ENCODE assay signal across 2 cellular contexts in the genomic region with DNA sequence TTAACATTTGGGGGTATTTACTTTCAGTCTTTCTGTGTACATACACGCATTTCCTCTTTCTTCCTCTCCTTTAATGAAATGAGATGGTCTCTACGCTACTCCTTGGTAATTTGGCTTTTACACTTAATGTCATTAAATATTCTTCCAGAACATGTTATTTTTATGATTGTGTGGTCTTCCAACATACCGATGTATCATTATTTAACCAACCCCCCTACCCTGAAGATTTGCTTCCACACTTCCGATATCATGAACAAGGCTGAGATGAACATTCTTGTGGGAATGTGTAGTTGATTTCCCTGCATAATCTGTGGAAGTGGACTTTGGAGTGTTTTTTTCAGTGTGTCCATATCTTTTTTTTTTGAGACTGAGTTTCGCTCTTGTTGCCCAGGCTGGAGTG.
TF ChIP-seq lines count a peak whose summit lies in the region.

No MANE protein-coding gene starts in this region.

TF ChIP-seq in GM23338, 12 proteins besides CTCF, POLR2A, EP300 and RAD21 (continues in another document):
- no peak for TF ChIP-seq POLR2AphosphoS5 (IDR thresholded peaks at IDR 0.05; ENCODE audit: low read depth)
- no peak for TF ChIP-seq EZH2 (IDR thresholded peaks at IDR 0.05; ENCODE audit: low read depth, unreplicated experiment)
- TF ChIP-seq EZH2phosphoT487 (IDR thresholded peaks at IDR 0.05; ENCODE audit: unreplicated experiment) = no peak
- TF ChIP-seq, protein P1, sequence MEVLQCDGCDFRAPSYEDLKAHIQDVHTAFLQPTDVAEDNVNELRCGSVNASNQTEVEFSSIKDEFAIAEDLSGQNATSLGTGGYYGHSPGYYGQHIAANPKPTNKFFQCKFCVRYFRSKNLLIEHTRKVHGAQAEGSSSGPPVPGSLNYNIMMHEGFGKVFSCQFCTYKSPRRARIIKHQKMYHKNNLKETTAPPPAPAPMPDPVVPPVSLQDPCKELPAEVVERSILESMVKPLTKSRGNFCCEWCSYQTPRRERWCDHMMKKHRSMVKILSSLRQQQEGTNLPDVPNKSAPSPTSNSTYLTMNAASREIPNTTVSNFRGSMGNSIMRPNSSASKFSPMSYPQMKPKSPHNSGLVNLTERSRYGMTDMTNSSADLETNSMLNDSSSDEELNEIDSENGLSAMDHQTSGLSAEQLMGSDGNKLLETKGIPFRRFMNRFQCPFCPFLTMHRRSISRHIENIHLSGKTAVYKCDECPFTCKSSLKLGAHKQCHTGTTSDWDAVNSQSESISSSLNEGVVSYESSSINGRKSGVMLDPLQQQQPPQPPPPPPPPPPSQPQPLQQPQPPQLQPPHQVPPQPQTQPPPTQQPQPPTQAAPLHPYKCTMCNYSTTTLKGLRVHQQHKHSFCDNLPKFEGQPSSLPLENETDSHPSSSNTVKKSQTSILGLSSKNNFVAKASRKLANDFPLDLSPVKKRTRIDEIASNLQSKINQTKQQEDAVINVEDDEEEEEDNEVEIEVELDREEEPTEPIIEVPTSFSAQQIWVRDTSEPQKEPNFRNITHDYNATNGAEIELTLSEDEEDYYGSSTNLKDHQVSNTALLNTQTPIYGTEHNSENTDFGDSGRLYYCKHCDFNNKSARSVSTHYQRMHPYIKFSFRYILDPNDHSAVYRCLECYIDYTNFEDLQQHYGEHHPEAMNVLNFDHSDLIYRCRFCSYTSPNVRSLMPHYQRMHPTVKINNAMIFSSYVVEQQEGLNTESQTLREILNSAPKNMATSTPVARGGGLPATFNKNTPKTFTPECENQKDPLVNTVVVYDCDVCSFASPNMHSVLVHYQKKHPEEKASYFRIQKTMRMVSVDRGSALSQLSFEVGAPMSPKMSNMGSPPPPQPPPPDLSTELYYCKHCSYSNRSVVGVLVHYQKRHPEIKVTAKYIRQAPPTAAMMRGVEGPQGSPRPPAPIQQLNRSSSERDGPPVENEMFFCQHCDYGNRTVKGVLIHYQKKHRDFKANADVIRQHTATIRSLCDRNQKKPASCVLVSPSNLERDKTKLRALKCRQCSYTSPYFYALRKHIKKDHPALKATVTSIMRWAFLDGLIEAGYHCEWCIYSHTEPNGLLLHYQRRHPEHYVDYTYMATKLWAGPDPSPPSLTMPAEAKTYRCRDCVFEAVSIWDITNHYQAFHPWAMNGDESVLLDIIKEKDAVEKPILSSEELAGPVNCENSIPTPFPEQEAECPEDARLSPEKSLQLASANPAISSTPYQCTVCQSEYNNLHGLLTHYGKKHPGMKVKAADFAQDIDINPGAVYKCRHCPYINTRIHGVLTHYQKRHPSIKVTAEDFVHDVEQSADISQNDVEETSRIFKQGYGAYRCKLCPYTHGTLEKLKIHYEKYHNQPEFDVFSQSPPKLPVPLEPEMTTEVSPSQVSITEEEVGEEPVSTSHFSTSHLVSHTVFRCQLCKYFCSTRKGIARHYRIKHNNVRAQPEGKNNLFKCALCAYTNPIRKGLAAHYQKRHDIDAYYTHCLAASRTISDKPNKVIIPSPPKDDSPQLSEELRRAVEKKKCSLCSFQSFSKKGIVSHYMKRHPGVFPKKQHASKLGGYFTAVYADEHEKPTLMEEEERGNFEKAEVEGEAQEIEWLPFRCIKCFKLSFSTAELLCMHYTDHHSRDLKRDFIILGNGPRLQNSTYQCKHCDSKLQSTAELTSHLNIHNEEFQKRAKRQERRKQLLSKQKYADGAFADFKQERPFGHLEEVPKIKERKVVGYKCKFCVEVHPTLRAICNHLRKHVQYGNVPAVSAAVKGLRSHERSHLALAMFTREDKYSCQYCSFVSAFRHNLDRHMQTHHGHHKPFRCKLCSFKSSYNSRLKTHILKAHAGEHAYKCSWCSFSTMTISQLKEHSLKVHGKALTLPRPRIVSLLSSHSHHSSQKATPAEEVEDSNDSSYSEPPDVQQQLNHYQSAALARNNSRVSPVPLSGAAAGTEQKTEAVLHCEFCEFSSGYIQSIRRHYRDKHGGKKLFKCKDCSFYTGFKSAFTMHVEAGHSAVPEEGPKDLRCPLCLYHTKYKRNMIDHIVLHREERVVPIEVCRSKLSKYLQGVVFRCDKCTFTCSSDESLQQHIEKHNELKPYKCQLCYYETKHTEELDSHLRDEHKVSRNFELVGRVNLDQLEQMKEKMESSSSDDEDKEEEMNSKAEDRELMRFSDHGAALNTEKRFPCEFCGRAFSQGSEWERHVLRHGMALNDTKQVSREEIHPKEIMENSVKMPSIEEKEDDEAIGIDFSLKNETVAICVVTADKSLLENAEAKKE (CRISPR knock-in tag; IDR thresholded peaks at IDR 0.05) = no peak
- TF ChIP-seq ZNF331 (CRISPR knock-in tag; IDR thresholded peaks at IDR 0.05; ENCODE audit: low read depth) = no peak
- no peak for TF ChIP-seq STAT1 (IDR thresholded peaks at IDR 0.05; ENCODE audit: unreplicated experiment)
- TF ChIP-seq CREB1 (CRISPR knock-in tag; IDR thresholded peaks at IDR 0.05; ENCODE audit: low read depth) = no peak
- TF ChIP-seq, protein P2, sequence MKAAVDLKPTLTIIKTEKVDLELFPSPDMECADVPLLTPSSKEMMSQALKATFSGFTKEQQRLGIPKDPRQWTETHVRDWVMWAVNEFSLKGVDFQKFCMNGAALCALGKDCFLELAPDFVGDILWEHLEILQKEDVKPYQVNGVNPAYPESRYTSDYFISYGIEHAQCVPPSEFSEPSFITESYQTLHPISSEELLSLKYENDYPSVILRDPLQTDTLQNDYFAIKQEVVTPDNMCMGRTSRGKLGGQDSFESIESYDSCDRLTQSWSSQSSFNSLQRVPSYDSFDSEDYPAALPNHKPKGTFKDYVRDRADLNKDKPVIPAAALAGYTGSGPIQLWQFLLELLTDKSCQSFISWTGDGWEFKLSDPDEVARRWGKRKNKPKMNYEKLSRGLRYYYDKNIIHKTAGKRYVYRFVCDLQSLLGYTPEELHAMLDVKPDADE (IDR thresholded peaks at IDR 0.05) = no peak
- no peak for TF ChIP-seq JUNB (IDR thresholded peaks at IDR 0.05; ENCODE audit: unreplicated experiment)
- TF ChIP-seq, protein P3, sequence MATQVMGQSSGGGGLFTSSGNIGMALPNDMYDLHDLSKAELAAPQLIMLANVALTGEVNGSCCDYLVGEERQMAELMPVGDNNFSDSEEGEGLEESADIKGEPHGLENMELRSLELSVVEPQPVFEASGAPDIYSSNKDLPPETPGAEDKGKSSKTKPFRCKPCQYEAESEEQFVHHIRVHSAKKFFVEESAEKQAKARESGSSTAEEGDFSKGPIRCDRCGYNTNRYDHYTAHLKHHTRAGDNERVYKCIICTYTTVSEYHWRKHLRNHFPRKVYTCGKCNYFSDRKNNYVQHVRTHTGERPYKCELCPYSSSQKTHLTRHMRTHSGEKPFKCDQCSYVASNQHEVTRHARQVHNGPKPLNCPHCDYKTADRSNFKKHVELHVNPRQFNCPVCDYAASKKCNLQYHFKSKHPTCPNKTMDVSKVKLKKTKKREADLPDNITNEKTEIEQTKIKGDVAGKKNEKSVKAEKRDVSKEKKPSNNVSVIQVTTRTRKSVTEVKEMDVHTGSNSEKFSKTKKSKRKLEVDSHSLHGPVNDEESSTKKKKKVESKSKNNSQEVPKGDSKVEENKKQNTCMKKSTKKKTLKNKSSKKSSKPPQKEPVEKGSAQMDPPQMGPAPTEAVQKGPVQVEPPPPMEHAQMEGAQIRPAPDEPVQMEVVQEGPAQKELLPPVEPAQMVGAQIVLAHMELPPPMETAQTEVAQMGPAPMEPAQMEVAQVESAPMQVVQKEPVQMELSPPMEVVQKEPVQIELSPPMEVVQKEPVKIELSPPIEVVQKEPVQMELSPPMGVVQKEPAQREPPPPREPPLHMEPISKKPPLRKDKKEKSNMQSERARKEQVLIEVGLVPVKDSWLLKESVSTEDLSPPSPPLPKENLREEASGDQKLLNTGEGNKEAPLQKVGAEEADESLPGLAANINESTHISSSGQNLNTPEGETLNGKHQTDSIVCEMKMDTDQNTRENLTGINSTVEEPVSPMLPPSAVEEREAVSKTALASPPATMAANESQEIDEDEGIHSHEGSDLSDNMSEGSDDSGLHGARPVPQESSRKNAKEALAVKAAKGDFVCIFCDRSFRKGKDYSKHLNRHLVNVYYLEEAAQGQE (IDR thresholded peaks at IDR 0.05; ENCODE audit: unreplicated experiment) = no peak

TF ChIP-seq in WTC11, 78 proteins besides CTCF, POLR2A, EP300 and RAD21:
- TF ChIP-seq, protein P4, sequence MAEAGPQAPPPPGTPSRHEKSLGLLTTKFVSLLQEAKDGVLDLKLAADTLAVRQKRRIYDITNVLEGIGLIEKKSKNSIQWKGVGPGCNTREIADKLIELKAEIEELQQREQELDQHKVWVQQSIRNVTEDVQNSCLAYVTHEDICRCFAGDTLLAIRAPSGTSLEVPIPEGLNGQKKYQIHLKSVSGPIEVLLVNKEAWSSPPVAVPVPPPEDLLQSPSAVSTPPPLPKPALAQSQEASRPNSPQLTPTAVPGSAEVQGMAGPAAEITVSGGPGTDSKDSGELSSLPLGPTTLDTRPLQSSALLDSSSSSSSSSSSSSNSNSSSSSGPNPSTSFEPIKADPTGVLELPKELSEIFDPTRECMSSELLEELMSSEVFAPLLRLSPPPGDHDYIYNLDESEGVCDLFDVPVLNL (CRISPR knock-in tag; IDR thresholded peaks at IDR 0.05; ENCODE audit: borderline replicate concordance, low read depth) = no peak
- TF ChIP-seq, protein P5, sequence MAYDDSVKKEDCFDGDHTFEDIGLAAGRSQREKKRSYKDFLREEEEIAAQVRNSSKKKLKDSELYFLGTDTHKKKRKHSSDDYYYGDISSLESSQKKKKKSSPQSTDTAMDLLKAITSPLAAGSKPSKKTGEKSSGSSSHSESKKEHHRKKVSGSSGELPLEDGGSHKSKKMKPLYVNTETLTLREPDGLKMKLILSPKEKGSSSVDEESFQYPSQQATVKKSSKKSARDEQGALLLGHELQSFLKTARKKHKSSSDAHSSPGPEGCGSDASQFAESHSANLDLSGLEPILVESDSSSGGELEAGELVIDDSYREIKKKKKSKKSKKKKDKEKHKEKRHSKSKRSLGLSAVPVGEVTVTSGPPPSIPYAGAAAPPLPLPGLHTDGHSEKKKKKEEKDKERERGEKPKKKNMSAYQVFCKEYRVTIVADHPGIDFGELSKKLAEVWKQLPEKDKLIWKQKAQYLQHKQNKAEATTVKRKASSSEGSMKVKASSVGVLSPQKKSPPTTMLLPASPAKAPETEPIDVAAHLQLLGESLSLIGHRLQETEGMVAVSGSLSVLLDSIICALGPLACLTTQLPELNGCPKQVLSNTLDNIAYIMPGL (CRISPR knock-in tag; IDR thresholded peaks at IDR 0.05) = no peak
- TF ChIP-seq MXD4 (CRISPR knock-in tag; IDR thresholded peaks at IDR 0.05; ENCODE audit: borderline replicate concordance) (no peak), ZNF219 (CRISPR knock-in tag; IDR thresholded peaks at IDR 0.05; ENCODE audit: borderline replicate concordance) (no peak), TP53 (CRISPR knock-in tag; IDR thresholded peaks at IDR 0.05) (no peak), ZBTB21 (CRISPR knock-in tag; IDR thresholded peaks at IDR 0.05; ENCODE audit: borderline replicate concordance) (no peak), SOX15 (CRISPR knock-in tag; IDR thresholded peaks at IDR 0.05) (no peak), HMGA2 (CRISPR knock-in tag; IDR thresholded peaks at IDR 0.05) (no peak), TEAD4 (CRISPR knock-in tag; IDR thresholded peaks at IDR 0.05) (no peak), NR2C2 (CRISPR knock-in tag; IDR thresholded peaks at IDR 0.05) (no peak), KAT7 (CRISPR knock-in tag; IDR thresholded peaks at IDR 0.05; ENCODE audit: borderline replicate concordance) (no peak)
- TF ChIP-seq, protein P6, sequence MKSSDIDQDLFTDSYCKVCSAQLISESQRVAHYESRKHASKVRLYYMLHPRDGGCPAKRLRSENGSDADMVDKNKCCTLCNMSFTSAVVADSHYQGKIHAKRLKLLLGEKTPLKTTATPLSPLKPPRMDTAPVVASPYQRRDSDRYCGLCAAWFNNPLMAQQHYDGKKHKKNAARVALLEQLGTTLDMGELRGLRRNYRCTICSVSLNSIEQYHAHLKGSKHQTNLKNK (CRISPR knock-in tag; IDR thresholded peaks at IDR 0.05) = no peak
- TF ChIP-seq, protein P7, sequence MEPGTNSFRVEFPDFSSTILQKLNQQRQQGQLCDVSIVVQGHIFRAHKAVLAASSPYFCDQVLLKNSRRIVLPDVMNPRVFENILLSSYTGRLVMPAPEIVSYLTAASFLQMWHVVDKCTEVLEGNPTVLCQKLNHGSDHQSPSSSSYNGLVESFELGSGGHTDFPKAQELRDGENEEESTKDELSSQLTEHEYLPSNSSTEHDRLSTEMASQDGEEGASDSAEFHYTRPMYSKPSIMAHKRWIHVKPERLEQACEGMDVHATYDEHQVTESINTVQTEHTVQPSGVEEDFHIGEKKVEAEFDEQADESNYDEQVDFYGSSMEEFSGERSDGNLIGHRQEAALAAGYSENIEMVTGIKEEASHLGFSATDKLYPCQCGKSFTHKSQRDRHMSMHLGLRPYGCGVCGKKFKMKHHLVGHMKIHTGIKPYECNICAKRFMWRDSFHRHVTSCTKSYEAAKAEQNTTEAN (CRISPR knock-in tag; IDR thresholded peaks at IDR 0.05) = no peak
